21 cellular contexts compared by ENCODE assay signal in genomic region chr14:64604001-64604400, GRCh38. TPM values are rescaled to one million over a fixed set of nuclear protein-coding genes. Genes with fewer than 3 reads are reported as not detected.
"Had no signal": no experiment of that assay in that cellular context is flagged by ENCODE, and none has a peak within 500 bp of the region (broad histone marks: within the 10 kb centered on the region; RNA-seq: fewer than 3 reads in every experiment).

No MANE protein-coding gene starts in this region.

- ATAC-seq: gastrocnemius medialis; heart right ventricle; left lobe of liver; mucosa of descending colon; naive thymus-derived CD8-positive, alpha-beta T cell; sciatic nerve; stimulated activated naive B cell treated with anti-CD40 and anti-IgM and Interleukin-4, amounts not matched to agents 10 μg/mL and 1 μg/mL and 100 μg/mL, for 72 hours; stimulated activated naive CD8-positive, alpha-beta T cell treated with anti-CD3 and anti-CD28 coated beads, Interleukin-15, amount 100 ng/mL, for 72 hours; upper lobe of right lung had no signal

- H3K27ac ChIP-seq: coronary artery, gastrocnemius medialis, heart right ventricle, spleen, testis, tibial nerve, upper lobe of right lung had no signal

- H3K4me3 ChIP-seq: coronary artery, gastrocnemius medialis, heart right ventricle, mucosa of descending colon, spleen, testis, tibial nerve, upper lobe of right lung had no signal

- H3K36me3 ChIP-seq: gastrocnemius medialis, heart right ventricle, spleen, tibial nerve, upper lobe of right lung had no signal

- H3K9me3 ChIP-seq: gastrocnemius medialis, heart right ventricle, mucosa of descending colon, spleen, testis, tibial nerve, upper lobe of right lung had no signal

- H3K27me3 ChIP-seq: gastrocnemius medialis, testis, tibial nerve had no signal

- H3K4me1 ChIP-seq: gastrocnemius medialis, heart right ventricle, spleen, testis, tibial nerve, upper lobe of right lung had no signal

- DNase-seq: effector CD4-positive, alpha-beta T cell; endodermal cell; gastrocnemius medialis; heart right ventricle; hypothalamus; mucosa of descending colon; naive thymus-derived CD8-positive, alpha-beta T cell; posterior cingulate gyrus; spleen; stimulated activated CD4-positive, alpha-beta T cell treated with anti-CD3 and anti-CD28 coated beads, Interleukin-15, amount 100 ng/mL, for 24 hours; stimulated activated CD4-positive, alpha-beta T cell treated with anti-CD3 and anti-CD28 coated beads, Interleukin-1b, Interleukin-23, amount 100 ng/mL, for 48 hours; stimulated activated CD4-positive, alpha-beta T cell treated with anti-CD3 and anti-CD28 coated beads, Interleukin-4, amount 100 ng/mL, for 4 hours; stimulated activated naive B cell treated with anti-CD40 and anti-IgM and Interleukin-4, amounts not matched to agents 10 μg/mL and 1 μg/mL and 100 μg/mL, for 72 hours; stimulated activated naive CD8-positive, alpha-beta T cell treated with anti-CD3 and anti-CD28 coated beads, Interleukin-15, amount 100 ng/mL, for 72 hours; testis; upper lobe of right lung had no signal

RNA-seq across cellular contexts. Expression of gene PPP1R36, which starts 54.2 kb away (rescaled TPM):
- total RNA-seq: naive thymus-derived CD8-positive, alpha-beta T cell had no signal
- polyA plus RNA-seq: naive thymus-derived CD8-positive, alpha-beta T cell; neural cell had no signal
